ENCODE assay signal across 8 cellular contexts in genomic region chr6:151765444-151765886, GRCh38. TPM values are rescaled to one million over a fixed set of nuclear protein-coding genes. Genes with fewer than 3 reads are reported as not detected.
DNase-seq lines count a peak whose midpoint lies in the region; ATAC-seq, FAIRE-seq and TF ChIP-seq lines count a peak whose summit lies in the region.

No MANE protein-coding gene starts in this region.

- peak; percentile 92 for FAIRE-seq in TTC549 (lab: Jason Lieb, UNC)

- DNase-seq in AG10803 (ENCODE audit: low read depth): peak; percentile 89
- DNase-seq in NCI-H146 (lab: John Stamatoyannopoulos, UW): peak; percentile 70
- DNase-seq in epithelial cell of proximal tubule (ENCODE audit: low read depth): peak; percentile 27
- peak; percentile 87 for DNase-seq in myocyte (ENCODE audit: low read depth)
- DNase-seq in NCI-H187 treated with DMSO at 0.1 percent for 48 hours (lab: John Stamatoyannopoulos, UW): no peak

- TF ChIP-seq CTCF in AG10803 (conservative IDR thresholded peaks at IDR 0.05; ENCODE audit: low read length) (peak; percentile 81), epithelial cell of proximal tubule (conservative IDR thresholded peaks at IDR 0.05; ENCODE audit: low read depth, low read length) (peak; percentile 78)

- ATAC-seq in GM18498 (IDR thresholded peaks at IDR 0.05; ENCODE audit: unreplicated experiment): peak; percentile 66
- ATAC-seq in HG02943 (IDR thresholded peaks at IDR 0.05; ENCODE audit: low read depth, unreplicated experiment): peak; percentile 75

- H3K4me3 ChIP-seq in AG10803 (ENCODE audit: low read length): no peak overlapping the region
- H3K4me3 ChIP-seq in epithelial cell of proximal tubule (ENCODE audit: low read depth, low read length): no peak overlapping the region

RNA-seq across cellular contexts. Expression of gene ESR1, which starts 42.0 kb away (rescaled TPM):
- not detected in 2 replicates for total RNA-seq in epithelial cell of proximal tubule
- 0.72 and 0.83 TPM in 2 replicates for total RNA-seq in myocyte
- polyA plus RNA-seq in myocyte (2012): 0.93 TPM
